Comparison of ENCODE assay signal across 8 cellular contexts in genomic region chr1:190477687-190478192, GRCh38. TPM values are rescaled to one million over a fixed set of nuclear protein-coding genes. Genes with fewer than 3 reads are reported as not detected.
DNase-seq lines count a peak whose midpoint lies in the region; ATAC-seq and TF ChIP-seq lines count a peak whose summit lies in the region.

Gene BRINP3, minus strand, starts transcription at chr1:190477864.

- TF ChIP-seq POLR2A in ovary (IDR thresholded peaks at IDR 0.05) = no peak

- no peaks in the 10 kb centered on the region for H3K4me1 ChIP-seq in NT2/D1 (ENCODE audit: insufficient read depth, insufficient read length)
- no peaks in the 10 kb centered on the region for H3K4me1 ChIP-seq in ovary (ENCODE audit: insufficient read depth)

- 5 to 10% (median 9%) methylated on average over 9 of the region's 9 CpGs for WGBS in ovary, 3 donors

- H3K36me3 ChIP-seq in NT2/D1 (ENCODE audit: insufficient read depth, insufficient read length, low read length) (no peaks in the 10 kb centered on the region), ovary (no peaks in the 10 kb centered on the region)

- intact Hi-C loops in Calu3 (cut with micrococcal nuclease; ENCODE audit: unreplicated experiment) = no loop called here
- intact Hi-C loops in ovary (cut with DNase I) = no loop called here

- CTCF ChIA-PET in Calu3 (lab: Charles Lee) = interaction anchor here (0.6 to 0.9 kb wide), 3 partner anchors 37 to 758 kb away, joined by 4 to 13 read pairs (median 8); no protein-coding TSS in a partner anchor

- H3K9me3 Mint-ChIP-seq in Calu3 (ENCODE audit: low read depth, unreplicated experiment) = no peaks in the 10 kb centered on the region

- peak within 1 kb of the TSS; percentile 79 for H3K4me3 Mint-ChIP-seq in Calu3 (ENCODE audit: low read depth, unreplicated experiment)

- H3K9ac ChIP-seq in NT2/D1 (ENCODE audit: insufficient read length, low read depth) = peak within 1 kb of the TSS; percentile 62

- H3K36me3 Mint-ChIP-seq in Calu3 (ENCODE audit: insufficient read depth, unreplicated experiment) = peaks cover 15% of the 10 kb centered on the region

- BruUV-seq in Calu3 (replicated peaks; lab: Mats Ljungman, UMichigan) = no TSS peak

- TF ChIP-seq CTCF in Calu3 (IDR thresholded peaks at IDR 0.05; ENCODE audit: unreplicated experiment) = no peak
- TF ChIP-seq CTCF in epithelial cell of proximal tubule (conservative IDR thresholded peaks at IDR 0.05; ENCODE audit: low read depth, low read length) = no peak
- TF ChIP-seq CTCF in ovary (IDR thresholded peaks at IDR 0.05) = no peak

- no peak for ATAC-seq in HG03139 (IDR thresholded peaks at IDR 0.05; ENCODE audit: unreplicated experiment)

- H3K9me3 ChIP-seq in NT2/D1 (ENCODE audit: insufficient read depth, low read length) = no peaks in the 10 kb centered on the region
- H3K9me3 ChIP-seq in ovary = no peaks in the 10 kb centered on the region

- no peak within 1 kb of the TSS for H3K27ac ChIP-seq in ovary

- no peak for TF ChIP-seq EP300 in ovary (IDR thresholded peaks at IDR 0.05)

- H3K27me3 Mint-ChIP-seq in Calu3 (ENCODE audit: unreplicated experiment) = no peaks in the 10 kb centered on the region

- H3K27me3 ChIP-seq in NT2/D1 (ENCODE audit: insufficient read depth, insufficient read length) (peaks cover 48% of the 10 kb centered on the region), ovary (no peaks in the 10 kb centered on the region)

- H3K27ac Mint-ChIP-seq in Calu3 (ENCODE audit: unreplicated experiment) = peak within 1 kb of the TSS; percentile 82

- DNase-seq in Calu3 (no peak), NT2/D1 (ENCODE audit: low read depth, low spot score) (no peak), epithelial cell of proximal tubule (ENCODE audit: low read depth) (no peak), ovary (no peak), GF-D8 (lab: John Stamatoyannopoulos, UW) (no peak)
- no peak for DNase-seq in activated T-cell treated with anti-CD3 and anti-CD28 coated beads, Interleukin-2, amount 50 U/mL, for 48 hours
- DNase-seq in stimulated activated CD4-positive, alpha-beta T cell treated with anti-CD3 and anti-CD28 coated beads, Interleukin-1b, Interleukin-23, amount 100 ng/mL, for 48 hours = no peak

- H3K4me1 Mint-ChIP-seq in Calu3 (ENCODE audit: low read depth, unreplicated experiment) = peaks cover 11% of the 10 kb centered on the region

- H3K4me3 ChIP-seq in NT2/D1 (ENCODE audit: insufficient read length, low read depth) = peak within 1 kb of the TSS; percentile 64
- peak within 1 kb of the TSS; percentile 58 for H3K4me3 ChIP-seq in epithelial cell of proximal tubule (ENCODE audit: low read depth, low read length)
- peak within 1 kb of the TSS; percentile 24 for H3K4me3 ChIP-seq in ovary

RNA-seq across cellular contexts. Expression of gene BRINP3, which starts in this region (rescaled TPM):
- total RNA-seq in Calu3 (2022) (not detected in 2 replicates), epithelial cell of proximal tubule (not detected in 2 replicates), ovary (under 1 TPM in 2 of 7 donors, not detected in 5; 0.08 to 0.34 TPM)
- polyA plus RNA-seq in ovary = under 1 TPM; 0.11 to 0.52 TPM
